ENCODE assay signal across 1 cellular context in genomic region chr12:7129647-7130536, GRCh38.
TF ChIP-seq lines count a peak whose summit lies in the region.

Gene CLSTN3 (plus strand): TSS chr12:7130371. CDS start chr12:7130649, 278 bp downstream.

TF ChIP-seq in HepG2, 621 proteins besides CTCF, POLR2A, EP300 and RAD21 (continued from another document and continues in another):
- TF ChIP-seq, protein P1, sequence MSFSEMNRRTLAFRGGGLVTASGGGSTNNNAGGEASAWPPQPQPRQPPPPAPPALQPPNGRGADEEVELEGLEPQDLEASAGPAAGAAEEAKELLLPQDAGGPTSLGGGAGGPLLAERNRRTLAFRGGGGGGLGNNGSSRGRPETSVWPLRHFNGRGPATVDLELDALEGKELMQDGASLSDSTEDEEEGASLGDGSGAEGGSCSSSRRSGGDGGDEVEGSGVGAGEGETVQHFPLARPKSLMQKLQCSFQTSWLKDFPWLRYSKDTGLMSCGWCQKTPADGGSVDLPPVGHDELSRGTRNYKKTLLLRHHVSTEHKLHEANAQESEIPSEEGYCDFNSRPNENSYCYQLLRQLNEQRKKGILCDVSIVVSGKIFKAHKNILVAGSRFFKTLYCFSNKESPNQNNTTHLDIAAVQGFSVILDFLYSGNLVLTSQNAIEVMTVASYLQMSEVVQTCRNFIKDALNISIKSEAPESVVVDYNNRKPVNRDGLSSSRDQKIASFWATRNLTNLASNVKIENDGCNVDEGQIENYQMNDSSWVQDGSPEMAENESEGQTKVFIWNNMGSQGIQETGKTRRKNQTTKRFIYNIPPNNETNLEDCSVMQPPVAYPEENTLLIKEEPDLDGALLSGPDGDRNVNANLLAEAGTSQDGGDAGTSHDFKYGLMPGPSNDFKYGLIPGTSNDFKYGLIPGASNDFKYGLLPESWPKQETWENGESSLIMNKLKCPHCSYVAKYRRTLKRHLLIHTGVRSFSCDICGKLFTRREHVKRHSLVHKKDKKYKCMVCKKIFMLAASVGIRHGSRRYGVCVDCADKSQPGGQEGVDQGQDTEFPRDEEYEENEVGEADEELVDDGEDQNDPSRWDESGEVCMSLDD (CRISPR knock-in tag; IDR thresholded peaks at IDR 0.05; ENCODE audit: borderline replicate concordance), result peak; percentile 62; the same call in 1 of the 2 replicates
- TF ChIP-seq HOXA7 (CRISPR knock-in tag; IDR thresholded peaks at IDR 0.05) (peak; percentile 48; the same call in 1 of the 2 replicates), SNAPC2 (CRISPR knock-in tag; IDR thresholded peaks at IDR 0.05) (no peak), RBM22 (optimal IDR thresholded peaks at IDR 0.05; ENCODE audit: low read length) (peak; percentile 31), MED1 (CRISPR knock-in tag; IDR thresholded peaks at IDR 0.05) (no peak), ZNF530 (CRISPR knock-in tag; IDR thresholded peaks at IDR 0.05; ENCODE audit: low read depth) (no peak), YY1 (IDR thresholded peaks at IDR 0.05; ENCODE audit: insufficient read depth, insufficient replicate concordance, low read depth, low read length) (no peak), ATF6 (CRISPR knock-in tag; conservative IDR thresholded peaks at IDR 0.05) (no peak), ZNF451 (CRISPR knock-in tag; IDR thresholded peaks at IDR 0.05) (no peak), ZSCAN25 (CRISPR knock-in tag; IDR thresholded peaks at IDR 0.05) (no peak), ZSCAN22 (CRISPR knock-in tag; IDR thresholded peaks at IDR 0.05) (no peak), STAT5B (CRISPR knock-in tag; IDR thresholded peaks at IDR 0.05) (no peak), KDM2A (CRISPR knock-in tag; IDR thresholded peaks at IDR 0.05; ENCODE audit: borderline replicate concordance, low read depth) (peak; percentile 73; the same call in 1 of the 2 replicates), ZNF281 (CRISPR knock-in tag; IDR thresholded peaks at IDR 0.05; ENCODE audit: borderline replicate concordance) (peak; percentile 48; the same call in 1 of the 2 replicates), ZBTB34 (CRISPR knock-in tag; IDR thresholded peaks at IDR 0.05) (no peak), ZNF772 (CRISPR knock-in tag; IDR thresholded peaks at IDR 0.05) (peak; percentile 61; the same call in 1 of the 2 replicates), POGZ (CRISPR knock-in tag; IDR thresholded peaks at IDR 0.05) (no peak), KMT2A (CRISPR knock-in tag; IDR thresholded peaks at IDR 0.05) (no peak), ZHX2 (IDR thresholded peaks at IDR 0.05; ENCODE audit: low read depth) (0 out of 2 replicates have a peak, but pooled peaks have one; percentile 15), ZHX2 (CRISPR knock-in tag; IDR thresholded peaks at IDR 0.05; ENCODE audit: borderline replicate concordance) (no peak), MYPOP (CRISPR knock-in tag; IDR thresholded peaks at IDR 0.05) (no peak), ZNF674 (CRISPR knock-in tag; IDR thresholded peaks at IDR 0.05; ENCODE audit: low read depth) (no peak), ZNF260 (CRISPR knock-in tag; IDR thresholded peaks at IDR 0.05; ENCODE audit: borderline replicate concordance, low read depth) (no peak), ZFP36 (IDR thresholded peaks at IDR 0.05; ENCODE audit: borderline replicate concordance, low read depth, low read length, partially characterized antibody) (no peak)
- TF ChIP-seq, protein P2, sequence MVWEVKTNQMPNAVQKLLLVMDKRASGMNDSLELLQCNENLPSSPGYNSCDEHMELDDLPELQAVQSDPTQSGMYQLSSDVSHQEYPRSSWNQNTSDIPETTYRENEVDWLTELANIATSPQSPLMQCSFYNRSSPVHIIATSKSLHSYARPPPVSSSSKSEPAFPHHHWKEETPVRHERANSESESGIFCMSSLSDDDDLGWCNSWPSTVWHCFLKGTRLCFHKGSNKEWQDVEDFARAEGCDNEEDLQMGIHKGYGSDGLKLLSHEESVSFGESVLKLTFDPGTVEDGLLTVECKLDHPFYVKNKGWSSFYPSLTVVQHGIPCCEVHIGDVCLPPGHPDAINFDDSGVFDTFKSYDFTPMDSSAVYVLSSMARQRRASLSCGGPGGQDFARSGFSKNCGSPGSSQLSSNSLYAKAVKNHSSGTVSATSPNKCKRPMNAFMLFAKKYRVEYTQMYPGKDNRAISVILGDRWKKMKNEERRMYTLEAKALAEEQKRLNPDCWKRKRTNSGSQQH (CRISPR knock-in tag; IDR thresholded peaks at IDR 0.05; ENCODE audit: low read depth), result no peak; the same call in 1 of the 2 replicates
- TF ChIP-seq, protein P3, sequence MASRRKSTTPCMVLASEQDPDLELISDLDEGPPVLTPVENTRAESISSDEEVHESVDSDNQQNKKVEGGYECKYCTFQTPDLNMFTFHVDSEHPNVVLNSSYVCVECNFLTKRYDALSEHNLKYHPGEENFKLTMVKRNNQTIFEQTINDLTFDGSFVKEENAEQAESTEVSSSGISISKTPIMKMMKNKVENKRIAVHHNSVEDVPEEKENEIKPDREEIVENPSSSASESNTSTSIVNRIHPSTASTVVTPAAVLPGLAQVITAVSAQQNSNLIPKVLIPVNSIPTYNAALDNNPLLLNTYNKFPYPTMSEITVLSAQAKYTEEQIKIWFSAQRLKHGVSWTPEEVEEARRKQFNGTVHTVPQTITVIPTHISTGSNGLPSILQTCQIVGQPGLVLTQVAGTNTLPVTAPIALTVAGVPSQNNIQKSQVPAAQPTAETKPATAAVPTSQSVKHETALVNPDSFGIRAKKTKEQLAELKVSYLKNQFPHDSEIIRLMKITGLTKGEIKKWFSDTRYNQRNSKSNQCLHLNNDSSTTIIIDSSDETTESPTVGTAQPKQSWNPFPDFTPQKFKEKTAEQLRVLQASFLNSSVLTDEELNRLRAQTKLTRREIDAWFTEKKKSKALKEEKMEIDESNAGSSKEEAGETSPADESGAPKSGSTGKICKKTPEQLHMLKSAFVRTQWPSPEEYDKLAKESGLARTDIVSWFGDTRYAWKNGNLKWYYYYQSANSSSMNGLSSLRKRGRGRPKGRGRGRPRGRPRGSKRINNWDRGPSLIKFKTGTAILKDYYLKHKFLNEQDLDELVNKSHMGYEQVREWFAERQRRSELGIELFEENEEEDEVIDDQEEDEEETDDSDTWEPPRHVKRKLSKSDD (CRISPR knock-in tag; IDR thresholded peaks at IDR 0.05; ENCODE audit: low read depth), result 0 out of 2 replicates have a peak, but pooled peaks have one; percentile 16
- TF ChIP-seq, protein P4, sequence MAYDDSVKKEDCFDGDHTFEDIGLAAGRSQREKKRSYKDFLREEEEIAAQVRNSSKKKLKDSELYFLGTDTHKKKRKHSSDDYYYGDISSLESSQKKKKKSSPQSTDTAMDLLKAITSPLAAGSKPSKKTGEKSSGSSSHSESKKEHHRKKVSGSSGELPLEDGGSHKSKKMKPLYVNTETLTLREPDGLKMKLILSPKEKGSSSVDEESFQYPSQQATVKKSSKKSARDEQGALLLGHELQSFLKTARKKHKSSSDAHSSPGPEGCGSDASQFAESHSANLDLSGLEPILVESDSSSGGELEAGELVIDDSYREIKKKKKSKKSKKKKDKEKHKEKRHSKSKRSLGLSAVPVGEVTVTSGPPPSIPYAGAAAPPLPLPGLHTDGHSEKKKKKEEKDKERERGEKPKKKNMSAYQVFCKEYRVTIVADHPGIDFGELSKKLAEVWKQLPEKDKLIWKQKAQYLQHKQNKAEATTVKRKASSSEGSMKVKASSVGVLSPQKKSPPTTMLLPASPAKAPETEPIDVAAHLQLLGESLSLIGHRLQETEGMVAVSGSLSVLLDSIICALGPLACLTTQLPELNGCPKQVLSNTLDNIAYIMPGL (CRISPR knock-in tag; IDR thresholded peaks at IDR 0.05; ENCODE audit: borderline replicate concordance in 1 of 2, low read depth in 1 of 2), result peak in 1 of 2 experiments; percentile 53; a peak in 2 of 4 replicates
- TF ChIP-seq, protein P5, sequence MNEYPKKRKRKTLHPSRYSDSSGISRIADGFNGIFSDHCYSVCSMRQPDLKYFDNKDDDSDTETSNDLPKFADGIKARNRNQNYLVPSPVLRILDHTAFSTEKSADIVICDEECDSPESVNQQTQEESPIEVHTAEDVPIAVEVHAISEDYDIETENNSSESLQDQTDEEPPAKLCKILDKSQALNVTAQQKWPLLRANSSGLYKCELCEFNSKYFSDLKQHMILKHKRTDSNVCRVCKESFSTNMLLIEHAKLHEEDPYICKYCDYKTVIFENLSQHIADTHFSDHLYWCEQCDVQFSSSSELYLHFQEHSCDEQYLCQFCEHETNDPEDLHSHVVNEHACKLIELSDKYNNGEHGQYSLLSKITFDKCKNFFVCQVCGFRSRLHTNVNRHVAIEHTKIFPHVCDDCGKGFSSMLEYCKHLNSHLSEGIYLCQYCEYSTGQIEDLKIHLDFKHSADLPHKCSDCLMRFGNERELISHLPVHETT (CRISPR knock-in tag; conservative IDR thresholded peaks at IDR 0.05), result no peak
